In genomic region chr16:53775106-53775820, GRCh38 we compare ENCODE assay signal across 12 cellular contexts.
DNase-seq lines count a peak whose midpoint lies in the region; ATAC-seq and TF ChIP-seq lines count a peak whose summit lies in the region.
"Had no signal": no experiment of that assay in that cellular context is flagged by ENCODE, and none has a peak within 500 bp of the region (broad histone marks: within the 10 kb centered on the region; RNA-seq: fewer than 3 reads in every experiment).

No MANE protein-coding gene starts in this region.

- no peaks in the 10 kb centered on the region for H3K36me3 Mint-ChIP-seq in effector memory CD8-positive, alpha-beta T cell (ENCODE audit: insufficient read depth)
- H3K36me3 Mint-ChIP-seq in natural killer cell treated with Interleukin-12 subunit alpha and Interleukin-12 subunit beta and Interleukin-15 and Interleukin-18, amount 100 ng/mL, for 72 hours: no peaks in the 10 kb centered on the region
- H3K36me3 Mint-ChIP-seq in WTC11: no peaks in the 10 kb centered on the region
- no peaks in the 10 kb centered on the region for H3K36me3 Mint-ChIP-seq in CD8-positive, alpha-beta T cell
- H3K36me3 Mint-ChIP-seq: activated naive CD8-positive, alpha-beta T cell; CD4-positive, CD25-positive, alpha-beta regulatory T cell had no signal

- H3K9ac ChIP-seq in PC-3 (ENCODE audit: low read length) (peak overlapping the region; percentile 34), skeletal muscle satellite cell (ENCODE audit: low read depth, low read length) (peak overlapping the region; percentile 76)

- H3K9me3 Mint-ChIP-seq in effector memory CD8-positive, alpha-beta T cell: no peaks in the 10 kb centered on the region
- H3K9me3 Mint-ChIP-seq in natural killer cell treated with Interleukin-12 subunit alpha and Interleukin-12 subunit beta and Interleukin-15 and Interleukin-18, amount 100 ng/mL, for 72 hours: no peaks in the 10 kb centered on the region
- no peaks in the 10 kb centered on the region for H3K9me3 Mint-ChIP-seq in WTC11
- no peaks in the 10 kb centered on the region for H3K9me3 Mint-ChIP-seq in CD8-positive, alpha-beta T cell
- H3K9me3 Mint-ChIP-seq: CD4-positive, CD25-positive, alpha-beta regulatory T cell; stimulated activated naive CD8-positive, alpha-beta T cell treated with anti-CD3 and anti-CD28 coated beads, Interleukin-15, Interleukin-2, amounts not matched to agents 100 ng/mL and 50 ng/mL, for 24 hours had no signal

- no peak for TF ChIP-seq CTCF in PC-3 (conservative IDR thresholded peaks at IDR 0.05; ENCODE audit: low read depth, low read length)
- no peak for TF ChIP-seq CTCF in WTC11 (IDR thresholded peaks at IDR 0.05)
- TF ChIP-seq CTCF in CD8-positive, alpha-beta T cell (IDR thresholded peaks at IDR 0.05): no peak

- DNase-seq in EH (ENCODE audit: low read depth) (peak; percentile 38), PC-3 (no peak), NCI-H1105 treated with DMSO at 0.1 percent for 48 hours (lab: John Stamatoyannopoulos, UW) (no peak), WTC11 (ENCODE audit: low spot score) (no peak)
- no peak for DNase-seq in effector memory CD8-positive, alpha-beta T cell
- DNase-seq in natural killer cell treated with Interleukin-12 subunit alpha and Interleukin-12 subunit beta and Interleukin-15 and Interleukin-18, amount 100 ng/mL, for 72 hours (ENCODE audit: low spot score): no peak
- DNase-seq in CD8-positive, alpha-beta T cell: no peak
- DNase-seq: CD4-positive, CD25-positive, alpha-beta regulatory T cell; stimulated activated CD4-positive, alpha-beta T cell treated with anti-CD3 and anti-CD28 coated beads, Interleukin-4, amount 100 ng/mL, for 4 hours had no signal

- peaks cover 16 to 29% of the 10 kb centered on the region in 2 donors for H3K4me1 Mint-ChIP-seq in effector memory CD8-positive, alpha-beta T cell (ENCODE audit: low read depth in 2 of 2)
- peaks cover 22 to 23% of the 10 kb centered on the region in 2 donors for H3K4me1 Mint-ChIP-seq in natural killer cell treated with Interleukin-12 subunit alpha and Interleukin-12 subunit beta and Interleukin-15 and Interleukin-18, amount 100 ng/mL, for 72 hours (ENCODE audit: low read depth in 2 of 2)
- peaks cover 30% of the 10 kb centered on the region for H3K4me1 Mint-ChIP-seq in WTC11
- peaks cover 37% of the 10 kb centered on the region for H3K4me1 Mint-ChIP-seq in CD8-positive, alpha-beta T cell (ENCODE audit: low read depth)

- no peaks in the 10 kb centered on the region for H3K9me2 ChIP-seq in PC-3 (replicated peaks; ENCODE audit: low read length)

- no peak overlapping the region for H3K4me3 Mint-ChIP-seq in effector memory CD8-positive, alpha-beta T cell
- H3K4me3 Mint-ChIP-seq in natural killer cell treated with Interleukin-12 subunit alpha and Interleukin-12 subunit beta and Interleukin-15 and Interleukin-18, amount 100 ng/mL, for 72 hours: no peak overlapping the region
- H3K4me3 Mint-ChIP-seq in WTC11: no peak overlapping the region
- no peak overlapping the region for H3K4me3 Mint-ChIP-seq in CD8-positive, alpha-beta T cell
- H3K4me3 Mint-ChIP-seq: activated naive CD8-positive, alpha-beta T cell; CD4-positive, CD25-positive, alpha-beta regulatory T cell; stimulated activated naive CD8-positive, alpha-beta T cell treated with anti-CD3 and anti-CD28 coated beads, Interleukin-15, Interleukin-2, amounts not matched to agents 100 ng/mL and 50 ng/mL, for 24 hours had no signal

- CTCF ChIA-PET in PC-3 (lab: Charles Lee) (interaction anchor here (0.6 to 1.1 kb wide), 2 partner anchors 115 to 226 kb away, joined by 3 to 5 read pairs; no protein-coding TSS in a partner anchor), WTC11 (lab: Charles Lee) (interaction anchor here (0.6 to 1.7 kb wide), 6 partner anchors 10 to 507 kb away, joined by 3 to 8 read pairs (median 4); no protein-coding TSS in a partner anchor)
- CTCF ChIA-PET in CD8-positive, alpha-beta T cell (lab: Charles Lee): no interaction called here

- peaks cover 74% of the 10 kb centered on the region for H3K79me2 ChIP-seq in PC-3 (ENCODE audit: low read length)

- H2AFZ ChIP-seq in PC-3 (ENCODE audit: low read length): no peak overlapping the region

- H3K9me3 ChIP-seq in PC-3 (ENCODE audit: low read length): no peaks in the 10 kb centered on the region
- no peaks in the 10 kb centered on the region for H3K9me3 ChIP-seq in skeletal muscle satellite cell (replicated peaks; ENCODE audit: low read length)
- no peaks in the 10 kb centered on the region for H3K9me3 ChIP-seq in CD8-positive, alpha-beta T cell (ENCODE audit: low read length)

- POLR2A ChIA-PET in PC-3 (lab: Charles Lee; ENCODE audit: unreplicated experiment) (interaction anchor here (0.6 kb wide), 1 partner anchor 68 kb away, joined by 3 read pairs; no protein-coding TSS in a partner anchor), WTC11 (lab: Charles Lee) (no interaction called here)
- POLR2A ChIA-PET in CD8-positive, alpha-beta T cell (lab: Charles Lee): no interaction called here

- H3F3A ChIP-seq in PC-3 (ENCODE audit: low read length, unreplicated experiment): no peaks in the 10 kb centered on the region

- ATAC-seq in PC-3 (no peak), WTC11 (no peak)
- ATAC-seq in effector memory CD8-positive, alpha-beta T cell (replicated peaks): no peak
- no peak for ATAC-seq in natural killer cell treated with Interleukin-12 subunit alpha and Interleukin-12 subunit beta and Interleukin-15 and Interleukin-18, amount 100 ng/mL, for 72 hours
- no peak for ATAC-seq in CD8-positive, alpha-beta T cell

- peak overlapping the region; percentile 2 to 13 for H3K27ac Mint-ChIP-seq in effector memory CD8-positive, alpha-beta T cell
- H3K27ac Mint-ChIP-seq in natural killer cell treated with Interleukin-12 subunit alpha and Interleukin-12 subunit beta and Interleukin-15 and Interleukin-18, amount 100 ng/mL, for 72 hours: peak overlapping the region in 1 of 2 donors; percentile 13
- no peak overlapping the region; the same call in 1 of the 2 replicates for H3K27ac Mint-ChIP-seq in WTC11
- H3K27ac Mint-ChIP-seq in CD8-positive, alpha-beta T cell: no peak overlapping the region
- H3K27ac Mint-ChIP-seq: activated naive CD8-positive, alpha-beta T cell; stimulated activated naive CD8-positive, alpha-beta T cell treated with anti-CD3 and anti-CD28 coated beads, Interleukin-15, Interleukin-2, amounts not matched to agents 100 ng/mL and 50 ng/mL, for 24 hours had no signal

- H3K27ac ChIP-seq in PC-3 (ENCODE audit: low read length): peak overlapping the region; percentile 87
- no peak overlapping the region for H3K27ac ChIP-seq in CD8-positive, alpha-beta T cell (ENCODE audit: low read depth, low read length)

- H3K27me3 ChIP-seq in PC-3 (ENCODE audit: low read length) (no peaks in the 10 kb centered on the region), skeletal muscle satellite cell (ENCODE audit: control insufficient read depth, insufficient read depth, low read length) (no peaks in the 10 kb centered on the region)
- no peaks in the 10 kb centered on the region for H3K27me3 ChIP-seq in CD8-positive, alpha-beta T cell (ENCODE audit: insufficient read depth, low read length)

- intact Hi-C loops in PC-3 (cut with micrococcal nuclease): loop anchor here (10.0 kb wide), 2 partner anchors 310 to 1690 kb away; no protein-coding TSS in a partner anchor
- intact Hi-C loops in CD8-positive, alpha-beta T cell (cut with DNase I, micrococcal nuclease): no loop called here

- no peaks in the 10 kb centered on the region for H3K27me3 Mint-ChIP-seq in effector memory CD8-positive, alpha-beta T cell
- no peaks in the 10 kb centered on the region for H3K27me3 Mint-ChIP-seq in natural killer cell treated with Interleukin-12 subunit alpha and Interleukin-12 subunit beta and Interleukin-15 and Interleukin-18, amount 100 ng/mL, for 72 hours
- no peaks in the 10 kb centered on the region for H3K27me3 Mint-ChIP-seq in WTC11 (ENCODE audit: low read depth)
- H3K27me3 Mint-ChIP-seq in CD8-positive, alpha-beta T cell (ENCODE audit: low read depth): no peaks in the 10 kb centered on the region
- H3K27me3 Mint-ChIP-seq: activated naive CD8-positive, alpha-beta T cell; CD4-positive, CD25-positive, alpha-beta regulatory T cell; stimulated activated naive CD8-positive, alpha-beta T cell treated with anti-CD3 and anti-CD28 coated beads, Interleukin-15, Interleukin-2, amounts not matched to agents 100 ng/mL and 50 ng/mL, for 24 hours had no signal

- no peaks in the 10 kb centered on the region for H4K20me1 ChIP-seq in PC-3 (ENCODE audit: low read length)

- H3K36me3 ChIP-seq in PC-3 (ENCODE audit: low read depth, low read length) (no peaks in the 10 kb centered on the region), skeletal muscle satellite cell (ENCODE audit: insufficient read depth, low read length) (no peaks in the 10 kb centered on the region)
- H3K36me3 ChIP-seq in CD8-positive, alpha-beta T cell (ENCODE audit: insufficient read depth, low read length): no peaks in the 10 kb centered on the region

- peak overlapping the region; percentile 55; the same call in 1 of the 2 replicates for H3K4me3 ChIP-seq in PC-3 (ENCODE audit: low read length)
- H3K4me3 ChIP-seq in skeletal muscle satellite cell (ENCODE audit: low read length): no peak overlapping the region
- no peak overlapping the region for H3K4me3 ChIP-seq in CD8-positive, alpha-beta T cell (ENCODE audit: low read depth, low read length)

- BruUV-seq in PC-3 (replicated peaks; lab: Mats Ljungman, UMichigan): no TSS peak

- H3K4me1 ChIP-seq in PC-3 (ENCODE audit: insufficient read depth, low read length) (peaks cover 54% of the 10 kb centered on the region), skeletal muscle satellite cell (ENCODE audit: control insufficient read depth, insufficient read depth, low read length) (peaks cover 68% of the 10 kb centered on the region)
- peaks cover 7% of the 10 kb centered on the region for H3K4me1 ChIP-seq in CD8-positive, alpha-beta T cell (ENCODE audit: insufficient read depth, low read length)

- H3K4me2 ChIP-seq in PC-3 (ENCODE audit: low read length): peak overlapping the region; percentile 79
- H3K4me2 ChIP-seq in skeletal muscle satellite cell (ENCODE audit: low read length): peak overlapping the region; percentile 59

TF ChIP-seq in WTC11, 78 proteins besides CTCF, POLR2A, EP300 and RAD21 (continues in another document):
- TF ChIP-seq, protein P1, sequence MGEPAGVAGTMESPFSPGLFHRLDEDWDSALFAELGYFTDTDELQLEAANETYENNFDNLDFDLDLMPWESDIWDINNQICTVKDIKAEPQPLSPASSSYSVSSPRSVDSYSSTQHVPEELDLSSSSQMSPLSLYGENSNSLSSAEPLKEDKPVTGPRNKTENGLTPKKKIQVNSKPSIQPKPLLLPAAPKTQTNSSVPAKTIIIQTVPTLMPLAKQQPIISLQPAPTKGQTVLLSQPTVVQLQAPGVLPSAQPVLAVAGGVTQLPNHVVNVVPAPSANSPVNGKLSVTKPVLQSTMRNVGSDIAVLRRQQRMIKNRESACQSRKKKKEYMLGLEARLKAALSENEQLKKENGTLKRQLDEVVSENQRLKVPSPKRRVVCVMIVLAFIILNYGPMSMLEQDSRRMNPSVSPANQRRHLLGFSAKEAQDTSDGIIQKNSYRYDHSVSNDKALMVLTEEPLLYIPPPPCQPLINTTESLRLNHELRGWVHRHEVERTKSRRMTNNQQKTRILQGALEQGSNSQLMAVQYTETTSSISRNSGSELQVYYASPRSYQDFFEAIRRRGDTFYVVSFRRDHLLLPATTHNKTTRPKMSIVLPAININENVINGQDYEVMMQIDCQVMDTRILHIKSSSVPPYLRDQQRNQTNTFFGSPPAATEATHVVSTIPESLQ (CRISPR knock-in tag; IDR thresholded peaks at IDR 0.05): no peak
- TF ChIP-seq NFE2L1 (CRISPR knock-in tag; IDR thresholded peaks at IDR 0.05): no peak

Comparison
In these comparisons a context has a peak if more than half of its experiments do, and no peak if none do; other contexts are left out.
1. H3K27ac Mint-ChIP-seq: peak in effector memory CD8-positive, alpha-beta T cell (2 of 2); none in WTC11 (single experiment) and CD8-positive, alpha-beta T cell (single experiment).